Comparison of ENCODE assay signal across 28 cellular contexts in genomic region chr20:46599227-46599987, GRCh38. TPM values are rescaled to one million over a fixed set of nuclear protein-coding genes. Genes with fewer than 3 reads are reported as not detected.
"Had no signal": no experiment of that assay in that cellular context is flagged by ENCODE, and none has a peak within 500 bp of the region (broad histone marks: within the 10 kb centered on the region; RNA-seq: fewer than 3 reads in every experiment).

No MANE protein-coding gene starts in this region.

- ATAC-seq: activated CD8-positive, alpha-beta T cell treated with anti-CD3 and anti-CD28 coated beads, Interleukin-2, amount 10 ng/mL, durations not matched to agents 7 days and 5 days; activated T-cell treated with anti-CD3 and anti-CD28 coated beads, Interleukin-2, amount 50 U/mL, for 4 hours; Right ventricle myocardium inferior; SK-N-SH treated with all-trans-retinoic acid at 6 μM for 48 hours had no signal

- H3K27ac Mint-ChIP-seq: activated CD8-positive, alpha-beta T cell treated with anti-CD3 and anti-CD28 coated beads, Interleukin-2, amount 10 ng/mL, durations not matched to agents 7 days and 5 days; activated naive CD4-positive, alpha-beta T cell treated with anti-CD3 and anti-CD28 coated beads for 36 hours; activated naive CD8-positive, alpha-beta T cell; T-helper 2 cell treated with Interferon-gamma antibody and Interleukin-4, amounts not matched to agents 5 μg/mL and 100 μg/mL, for 36 hours had no signal

- H3K27me3 ChIP-seq: brain microvascular endothelial cell, cardiac muscle cell had no signal

- H3K27ac ChIP-seq: brain microvascular endothelial cell, cardiac muscle cell, SJCRH30 had no signal

- H3K4me1 ChIP-seq: SJCRH30 had no signal

- DNase-seq: activated CD4-positive, alpha-beta T cell treated with anti-CD3 and anti-CD28 coated beads for 48 hours; activated CD4-positive, alpha-beta T cell treated with anti-CD3 and anti-CD28 coated beads, Interleukin-2, amount 50 U/mL, for 4 hours; activated CD4-positive, CD25-positive, alpha-beta regulatory T cell treated with anti-CD3 and anti-CD28 coated beads, Interleukin-2, amount 50 U/mL, for 72 hours; activated CD8-positive, alpha-beta T cell treated with anti-CD3 and anti-CD28 coated beads, Interleukin-2, amount 10 ng/mL, durations not matched to agents 7 days and 5 days; activated gamma-delta T cell; activated naive CD4-positive, alpha-beta T cell treated with anti-CD3 and anti-CD28 coated beads for 36 hours; activated T-cell treated with anti-CD3 and anti-CD28 coated beads, Interleukin-2, amount 50 U/mL, for 4 hours; amygdala; brain microvascular endothelial cell; Karpas-422; MM.1S; NCI-H1105; NCI-H1436; NCI-H187; NCI-H2081; NCI-H2227 treated with DMSO at 0.1 percent for 48 hours; NCI-H446 treated with DMSO at 0.1 percent for 48 hours; NCI-H524 treated with DMSO at 0.1 percent for 48 hours; NCI-H748 treated with DMSO at 0.1 percent for 48 hours; RPMI8226; SJCRH30; SW 1271 had no signal

- H3K4me3 Mint-ChIP-seq: activated CD8-positive, alpha-beta T cell treated with anti-CD3 and anti-CD28 coated beads, Interleukin-2, amount 10 ng/mL, durations not matched to agents 7 days and 5 days; activated naive CD4-positive, alpha-beta T cell treated with anti-CD3 and anti-CD28 coated beads for 36 hours; activated naive CD8-positive, alpha-beta T cell; activated T-cell treated with anti-CD3 and anti-CD28 coated beads, Interleukin-2, amount 50 U/mL, for 4 hours; T-helper 2 cell treated with Interferon-gamma antibody and Interleukin-4, amounts not matched to agents 5 μg/mL and 100 μg/mL, for 36 hours had no signal

- H3K9me3 Mint-ChIP-seq: activated naive CD4-positive, alpha-beta T cell treated with anti-CD3 and anti-CD28 coated beads for 36 hours; activated T-cell treated with anti-CD3 and anti-CD28 coated beads, Interleukin-2, amount 50 U/mL, for 4 hours; T-helper 2 cell treated with Interferon-gamma antibody and Interleukin-4, amounts not matched to agents 5 μg/mL and 100 μg/mL, for 36 hours had no signal

- H3K36me3 Mint-ChIP-seq: activated naive CD8-positive, alpha-beta T cell had no signal

- H3K9me3 ChIP-seq: SJCRH30 had no signal

- H3K36me3 ChIP-seq: brain microvascular endothelial cell, cardiac muscle cell, SJCRH30 had no signal

- H3K4me3 ChIP-seq: cardiac muscle cell, SJCRH30 had no signal

RNA-seq across cellular contexts. Expression of gene OCSTAMP, which starts 49.0 kb away (rescaled TPM):
- total RNA-seq: activated CD8-positive, alpha-beta T cell treated with anti-CD3 and anti-CD28 coated beads, Interleukin-2, amount 10 ng/mL, durations not matched to agents 7 days and 5 days; activated naive CD4-positive, alpha-beta T cell treated with anti-CD3 and anti-CD28 coated beads for 36 hours; cardiac muscle cell; OCI-LY7; Right ventricle myocardium inferior; SJCRH30 had no signal
- polyA plus RNA-seq: cardiac muscle cell had no signal

RNA-seq across cellular contexts. Expression of gene SLC13A3, which starts 51.9 kb away (rescaled TPM):
- total RNA-seq: activated CD8-positive, alpha-beta T cell treated with anti-CD3 and anti-CD28 coated beads, Interleukin-2, amount 10 ng/mL, durations not matched to agents 7 days and 5 days; activated naive CD4-positive, alpha-beta T cell treated with anti-CD3 and anti-CD28 coated beads for 36 hours; OCI-LY7; SJCRH30 had no signal
